Comparison of ENCODE assay signal across 1 cellular context in the genomic region with DNA sequence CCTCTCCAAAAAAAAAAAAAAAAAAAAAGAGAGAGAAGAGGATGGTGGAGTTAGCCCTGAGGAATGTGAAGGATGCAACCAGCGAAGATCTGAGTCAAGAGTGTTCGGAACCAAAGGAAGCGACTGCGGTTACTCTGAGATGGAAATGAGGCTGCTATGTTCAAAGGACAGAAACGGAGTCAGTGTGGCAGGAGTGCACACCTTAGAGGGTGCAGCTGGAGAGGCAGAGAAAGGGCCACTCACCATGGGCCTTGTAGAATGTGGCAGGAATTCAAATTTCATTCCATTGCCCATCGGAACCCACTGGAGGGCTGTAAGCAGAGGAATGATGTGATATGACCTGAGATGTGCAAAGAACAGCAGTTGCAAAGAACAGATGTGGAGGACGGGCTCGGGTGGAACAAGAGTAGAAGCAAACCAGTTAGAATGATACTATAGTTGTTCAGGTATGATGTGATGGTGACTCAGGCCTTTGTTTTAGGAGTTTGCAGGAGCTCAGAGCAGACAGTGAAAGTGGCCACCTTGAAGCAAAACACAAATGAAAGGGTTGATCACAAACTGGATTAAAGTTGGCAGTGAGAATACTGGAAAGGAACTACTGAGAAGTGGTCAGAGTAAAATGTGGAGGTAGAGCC.
TF ChIP-seq lines count a peak whose summit lies in the region.

No MANE protein-coding gene starts in this region.

TF ChIP-seq in IMR-90, 13 proteins besides CTCF, POLR2A, EP300 and RAD21:
- TF ChIP-seq CEBPB (IDR thresholded peaks at IDR 0.05; ENCODE audit: low read depth, low read length) (no peak), RFX5 (IDR thresholded peaks at IDR 0.05; ENCODE audit: low read depth, low read length) (no peak), RCOR1 (IDR thresholded peaks at IDR 0.05; ENCODE audit: insufficient replicate concordance, low read length) (no peak), MAZ (IDR thresholded peaks at IDR 0.05; ENCODE audit: borderline replicate concordance, low read depth, low read length) (no peak), MAFK (IDR thresholded peaks at IDR 0.05; ENCODE audit: low read depth, low read length) (no peak), NFE2L2 (IDR thresholded peaks at IDR 0.05; ENCODE audit: low read depth, low read length) (no peak), FOS (IDR thresholded peaks at IDR 0.05; ENCODE audit: low read depth, low read length) (no peak), MXI1 (IDR thresholded peaks at IDR 0.05; ENCODE audit: borderline replicate concordance, low read depth, low read length) (no peak), SMC3 (IDR thresholded peaks at IDR 0.05; ENCODE audit: low read depth, low read length) (no peak), CHD1 (IDR thresholded peaks at IDR 0.05; ENCODE audit: low read depth, low read length) (no peak), BHLHE40 (IDR thresholded peaks at IDR 0.05; ENCODE audit: low read depth, low read length) (no peak)
- TF ChIP-seq, protein P1, sequence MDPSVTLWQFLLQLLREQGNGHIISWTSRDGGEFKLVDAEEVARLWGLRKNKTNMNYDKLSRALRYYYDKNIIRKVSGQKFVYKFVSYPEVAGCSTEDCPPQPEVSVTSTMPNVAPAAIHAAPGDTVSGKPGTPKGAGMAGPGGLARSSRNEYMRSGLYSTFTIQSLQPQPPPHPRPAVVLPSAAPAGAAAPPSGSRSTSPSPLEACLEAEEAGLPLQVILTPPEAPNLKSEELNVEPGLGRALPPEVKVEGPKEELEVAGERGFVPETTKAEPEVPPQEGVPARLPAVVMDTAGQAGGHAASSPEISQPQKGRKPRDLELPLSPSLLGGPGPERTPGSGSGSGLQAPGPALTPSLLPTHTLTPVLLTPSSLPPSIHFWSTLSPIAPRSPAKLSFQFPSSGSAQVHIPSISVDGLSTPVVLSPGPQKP (IDR thresholded peaks at IDR 0.05; ENCODE audit: borderline replicate concordance, low read depth, low read length) = no peak
- TF ChIP-seq, protein P2, sequence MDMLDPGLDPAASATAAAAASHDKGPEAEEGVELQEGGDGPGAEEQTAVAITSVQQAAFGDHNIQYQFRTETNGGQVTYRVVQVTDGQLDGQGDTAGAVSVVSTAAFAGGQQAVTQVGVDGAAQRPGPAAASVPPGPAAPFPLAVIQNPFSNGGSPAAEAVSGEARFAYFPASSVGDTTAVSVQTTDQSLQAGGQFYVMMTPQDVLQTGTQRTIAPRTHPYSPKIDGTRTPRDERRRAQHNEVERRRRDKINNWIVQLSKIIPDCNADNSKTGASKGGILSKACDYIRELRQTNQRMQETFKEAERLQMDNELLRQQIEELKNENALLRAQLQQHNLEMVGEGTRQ (IDR thresholded peaks at IDR 0.05; ENCODE audit: low read depth, low read length) = no peak
TF ChIP-seq in IMR-90: peak in this region for 0.
